ENCODE assay signal across 8 cellular contexts in genomic region chr15:65980824-65981456, GRCh38.
DNase-seq lines count a peak whose midpoint lies in the region; ATAC-seq, FAIRE-seq and TF ChIP-seq lines count a peak whose summit lies in the region.

No MANE protein-coding gene starts in this region.

- intact Hi-C loops in kidney (cut with DNase I): no loop called here

- H3K9me3 ChIP-seq in BE2C (no peaks in the 10 kb centered on the region), NT2/D1 (ENCODE audit: insufficient read depth, low read length) (no peaks in the 10 kb centered on the region), kidney (ENCODE audit: control insufficient read depth in 1 of 2, low read length in 2 of 2) (no peaks in the 10 kb centered on the region), suprapubic skin (no peaks in the 10 kb centered on the region)

- peak; percentile 77 for TF ChIP-seq CTCF in BE2C (IDR thresholded peaks at IDR 0.05; ENCODE audit: low read depth, low read length)
- TF ChIP-seq CTCF in GM13976 (IDR thresholded peaks at IDR 0.05; ENCODE audit: borderline replicate concordance, control extremely low read depth, extremely low read depth, insufficient read depth, missing control alignments): peak; percentile 19
- TF ChIP-seq CTCF in kidney (IDR thresholded peaks at IDR 0.05; ENCODE audit: borderline replicate concordance, extremely low read depth, insufficient read depth): peak; percentile 62
- peak; percentile 45 to 75 for TF ChIP-seq CTCF in suprapubic skin (IDR thresholded peaks at IDR 0.05)

- H3K4me1 ChIP-seq in BE2C (peaks cover 7% of the 10 kb centered on the region; the same call in 1 of the 2 replicates), NT2/D1 (ENCODE audit: insufficient read depth, insufficient read length) (peaks cover 13% of the 10 kb centered on the region), kidney (ENCODE audit: control insufficient read depth in 1 of 2, insufficient read depth in 1 of 2, low read depth in 1 of 2, low read length in 2 of 2) (peaks cover 0 to 3% of the 10 kb centered on the region in 2 donors), suprapubic skin (peaks cover 11% of the 10 kb centered on the region)

- no peak overlapping the region for H3K27ac ChIP-seq in kidney (ENCODE audit: low read depth in 2 of 2, low read length in 2 of 2)
- no peak overlapping the region for H3K27ac ChIP-seq in suprapubic skin

- H3K36me3 ChIP-seq in BE2C (no peaks in the 10 kb centered on the region), NT2/D1 (ENCODE audit: insufficient read depth, insufficient read length, low read length) (no peaks in the 10 kb centered on the region), kidney (ENCODE audit: control insufficient read depth in 1 of 2, insufficient read depth in 2 of 2, low read length in 2 of 2) (no peaks in the 10 kb centered on the region), suprapubic skin (no peaks in the 10 kb centered on the region)

- FAIRE-seq in kidney (lab: Jason Lieb, UNC): no peak

- no peak for TF ChIP-seq EP300 in suprapubic skin (IDR thresholded peaks at IDR 0.05)

- H3K27me3 ChIP-seq in BE2C: no peaks in the 10 kb centered on the region
- peaks cover 5% of the 10 kb centered on the region for H3K27me3 ChIP-seq in NT2/D1 (ENCODE audit: insufficient read depth, insufficient read length)
- H3K27me3 ChIP-seq in suprapubic skin: peaks cover 49% of the 10 kb centered on the region

- ATAC-seq in GM21528 (IDR thresholded peaks at IDR 0.05; ENCODE audit: low FRiP score, unreplicated experiment) (no peak), GM18505 (IDR thresholded peaks at IDR 0.05; ENCODE audit: unreplicated experiment) (no peak)

- no peak for TF ChIP-seq POLR2A in suprapubic skin (IDR thresholded peaks at IDR 0.05)
- TF ChIP-seq POLR2A in GM18505 (IDR thresholded peaks at IDR 0.05; ENCODE audit: borderline replicate concordance, extremely low read depth, insufficient read depth, insufficient read length): no peak

- no peak overlapping the region for H3K9ac ChIP-seq in NT2/D1 (ENCODE audit: insufficient read length, low read depth)
- no peak overlapping the region for H3K9ac ChIP-seq in kidney (ENCODE audit: low read length in 2 of 2)

- H3K4me3 ChIP-seq in BE2C (ENCODE audit: low read depth, low read length): no peak overlapping the region
- H3K4me3 ChIP-seq in NT2/D1 (ENCODE audit: insufficient read length, low read depth): no peak overlapping the region
- H3K4me3 ChIP-seq in kidney (ENCODE audit: low read length in 2 of 2): no peak overlapping the region
- no peak overlapping the region for H3K4me3 ChIP-seq in suprapubic skin

- WGBS in suprapubic skin: 67% methylated on average over 2 of the region's 5 CpGs

- in situ Hi-C loops in GM13976 (cut with MboI; ENCODE audit: low sequenced_read_pairs, unreplicated experiment) (no loop called here), T47D (cut with HindIII; ENCODE audit: low pct_unique_long_range_greater_than_20kb, low sequenced_read_pairs) (no loop called here)

- DNase-seq in BE2C (peak; percentile 62), GM13976 (ENCODE audit: low spot score) (peak; percentile 68), NT2/D1 (ENCODE audit: low read depth, low spot score) (peak; percentile 72), T47D (ENCODE audit: low read depth in 1 of 2, low spot score in 1 of 2) (peak; percentile 80 to 87), kidney (no peak), suprapubic skin (ENCODE audit: low spot score in 2 of 2) (no peak)

Comparison
In these comparisons a context has a peak if more than half of its experiments do, and no peak if none do; other contexts are left out.
1. DNase-seq: peak in BE2C (single experiment), GM13976 (single experiment), NT2/D1 (single experiment) and T47D (2 of 2); none in kidney (single experiment) and suprapubic skin (0 of 2).
2. CTCF ChIP-seq: peak in every context shown above with its lines; median percentile 77 in BE2C; 62 in kidney; 60 in suprapubic skin; 19 in GM13976.